Comparison of ENCODE assay signal across 12 cellular contexts in the genomic region with DNA sequence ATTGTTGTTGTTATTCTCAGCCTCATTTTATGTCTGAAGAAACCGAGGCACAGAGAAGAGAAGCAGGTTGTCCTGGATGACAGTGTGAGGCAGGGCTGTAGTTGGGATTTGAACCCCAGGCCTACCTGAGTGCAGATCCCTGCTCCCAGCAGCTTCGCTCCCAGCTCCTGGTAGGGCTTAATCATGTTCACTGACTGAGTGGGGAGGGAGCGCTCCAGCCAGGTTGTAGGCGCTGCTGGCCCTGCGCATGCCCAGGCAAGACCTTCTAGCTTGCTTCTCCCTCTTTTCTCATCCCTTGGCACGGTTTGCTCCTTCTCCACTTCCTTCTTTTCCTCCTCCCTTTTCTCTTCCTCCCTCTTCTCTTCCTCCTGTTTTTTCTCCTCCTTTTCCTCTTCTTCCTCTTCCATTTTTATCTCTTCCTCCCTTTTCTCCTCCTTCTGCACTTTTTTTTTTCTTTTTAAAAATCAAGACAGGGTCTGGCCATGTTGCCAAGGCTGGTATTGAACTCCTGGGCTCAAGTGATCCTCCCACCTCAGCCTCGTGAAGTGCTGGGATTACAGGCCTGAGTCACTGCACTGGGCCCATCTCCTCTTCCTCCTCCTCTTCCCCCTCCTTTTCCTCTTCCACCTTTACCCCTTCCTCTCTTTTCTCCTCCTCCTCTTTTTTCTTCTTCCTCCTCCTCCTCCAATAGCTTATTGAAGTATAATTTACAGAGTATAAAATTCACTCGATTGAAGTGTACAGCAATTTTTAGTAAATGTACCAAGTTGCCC.
DNase-seq lines count a peak whose midpoint lies in the region; ATAC-seq and TF ChIP-seq lines count a peak whose summit lies in the region.
"Had no signal": no experiment of that assay in that cellular context is flagged by ENCODE, and none has a peak within 500 bp of the region (broad histone marks: within the 10 kb centered on the region; RNA-seq: fewer than 3 reads in every experiment).

No MANE protein-coding gene starts in this region.

- intact Hi-C loops in activated T-helper 2 cell treated with anti-CD3 and anti-CD28 coated beads, Interferon-gamma antibody, Interleukin-2, Interleukin-4, amounts not matched to agents 10 μg/mL and 5 μg/mL and 100 μg/mL, durations not matched to agents 14 hours and 24 hours and 36 hours (cut with micrococcal nuclease): loop anchor here (2.0 kb wide), 2 partner anchors 15 to 49 kb away; no protein-coding TSS in a partner anchor
- intact Hi-C loops in tibial artery (cut with DNase I; ENCODE audit: low total_unique reads): no loop called here

- H3K4me3 ChIP-seq in tibial artery: no peak overlapping the region
- H3K4me3 ChIP-seq: esophagus muscularis mucosa, PC-9 had no signal

- no peak overlapping the region for H3K27ac ChIP-seq in foreskin keratinocyte
- H3K27ac ChIP-seq in tibial artery: peak overlapping the region; percentile 18 to 34
- H3K27ac ChIP-seq: esophagus muscularis mucosa, PC-9 had no signal

- no peaks in the 10 kb centered on the region for H3K9me3 Mint-ChIP-seq in activated naive CD4-positive, alpha-beta T cell treated with anti-CD3 and anti-CD28 coated beads, Interleukin-2, amount 50 U/mL, for 24 hours
- no peaks in the 10 kb centered on the region for H3K9me3 Mint-ChIP-seq in activated T-helper 2 cell treated with anti-CD3 and anti-CD28 coated beads, Interferon-gamma antibody, Interleukin-2, Interleukin-4, amounts not matched to agents 10 μg/mL and 5 μg/mL and 100 μg/mL, durations not matched to agents 14 hours and 24 hours and 36 hours
- H3K9me3 Mint-ChIP-seq: memory B cell had no signal

- no peaks in the 10 kb centered on the region for H3K9me3 ChIP-seq in tibial artery
- H3K9me3 ChIP-seq: esophagus muscularis mucosa had no signal

- ATAC-seq in foreskin keratinocyte (peak; percentile 56), GM19023 (IDR thresholded peaks at IDR 0.05; ENCODE audit: unreplicated experiment) (no peak)

- no peaks in the 10 kb centered on the region for H3K27me3 Mint-ChIP-seq in activated naive CD4-positive, alpha-beta T cell treated with anti-CD3 and anti-CD28 coated beads, Interleukin-2, amount 50 U/mL, for 24 hours
- H3K27me3 Mint-ChIP-seq in activated T-helper 2 cell treated with anti-CD3 and anti-CD28 coated beads, Interferon-gamma antibody, Interleukin-2, Interleukin-4, amounts not matched to agents 10 μg/mL and 5 μg/mL and 100 μg/mL, durations not matched to agents 14 hours and 24 hours and 36 hours (ENCODE audit: low read depth): no peaks in the 10 kb centered on the region

- H3K36me3 ChIP-seq in tibial artery: no peaks in the 10 kb centered on the region

- TF ChIP-seq CTCF in foreskin keratinocyte (conservative IDR thresholded peaks at IDR 0.05): no peak
- no peak for TF ChIP-seq CTCF in tibial artery (IDR thresholded peaks at IDR 0.05)

- H3K27ac Mint-ChIP-seq in activated naive CD4-positive, alpha-beta T cell treated with anti-CD3 and anti-CD28 coated beads, Interleukin-2, amount 50 U/mL, for 24 hours: peak overlapping the region; percentile 93
- H3K27ac Mint-ChIP-seq in activated T-helper 2 cell treated with anti-CD3 and anti-CD28 coated beads, Interferon-gamma antibody, Interleukin-2, Interleukin-4, amounts not matched to agents 10 μg/mL and 5 μg/mL and 100 μg/mL, durations not matched to agents 14 hours and 24 hours and 36 hours: peak overlapping the region; percentile 87
- H3K27ac Mint-ChIP-seq: memory B cell had no signal

- H3K36me3 Mint-ChIP-seq in activated naive CD4-positive, alpha-beta T cell treated with anti-CD3 and anti-CD28 coated beads, Interleukin-2, amount 50 U/mL, for 24 hours: no peaks in the 10 kb centered on the region
- no peaks in the 10 kb centered on the region for H3K36me3 Mint-ChIP-seq in activated T-helper 2 cell treated with anti-CD3 and anti-CD28 coated beads, Interferon-gamma antibody, Interleukin-2, Interleukin-4, amounts not matched to agents 10 μg/mL and 5 μg/mL and 100 μg/mL, durations not matched to agents 14 hours and 24 hours and 36 hours (ENCODE audit: low read depth)
- H3K36me3 Mint-ChIP-seq: memory B cell had no signal

- H3K27me3 ChIP-seq in foreskin keratinocyte (no peaks in the 10 kb centered on the region), tibial artery (no peaks in the 10 kb centered on the region)
- H3K27me3 ChIP-seq: esophagus muscularis mucosa had no signal

- peak overlapping the region; percentile 76 for H3K4me3 Mint-ChIP-seq in activated naive CD4-positive, alpha-beta T cell treated with anti-CD3 and anti-CD28 coated beads, Interleukin-2, amount 50 U/mL, for 24 hours
- H3K4me3 Mint-ChIP-seq in activated T-helper 2 cell treated with anti-CD3 and anti-CD28 coated beads, Interferon-gamma antibody, Interleukin-2, Interleukin-4, amounts not matched to agents 10 μg/mL and 5 μg/mL and 100 μg/mL, durations not matched to agents 14 hours and 24 hours and 36 hours (ENCODE audit: low read depth): peak overlapping the region; percentile 9
- H3K4me3 Mint-ChIP-seq: memory B cell had no signal

- DNase-seq in activated naive CD4-positive, alpha-beta T cell treated with anti-CD3 and anti-CD28 coated beads, Interleukin-2, amount 50 U/mL, for 16 hours: no peak
- DNase-seq in activated T-helper 2 cell treated with anti-CD3 and anti-CD28 coated beads, Interferon-gamma antibody, Interleukin-2, Interleukin-4, amounts not matched to agents 10 μg/mL and 5 μg/mL and 100 μg/mL, durations not matched to agents 14 hours and 24 hours and 36 hours (ENCODE audit: low spot score): no peak
- DNase-seq in foreskin keratinocyte: peak; percentile 26 to 63
- DNase-seq in tibial artery: no peak
- DNase-seq in OCI-M2 (lab: John Stamatoyannopoulos, UW; ENCODE audit: unreplicated experiment): no peak
- DNase-seq in A172 (ENCODE audit: low spot score): no peak
- DNase-seq: NCI-H226, PC-9 had no signal

- H3K4me1 ChIP-seq in foreskin keratinocyte (peaks cover 4% of the 10 kb centered on the region), tibial artery (peaks cover 0 to 39% (median 6%) of the 10 kb centered on the region in 4 donors)

- peaks cover 62% of the 10 kb centered on the region for H3K4me1 Mint-ChIP-seq in activated naive CD4-positive, alpha-beta T cell treated with anti-CD3 and anti-CD28 coated beads, Interleukin-2, amount 50 U/mL, for 24 hours
- peaks cover 43% of the 10 kb centered on the region for H3K4me1 Mint-ChIP-seq in activated T-helper 2 cell treated with anti-CD3 and anti-CD28 coated beads, Interferon-gamma antibody, Interleukin-2, Interleukin-4, amounts not matched to agents 10 μg/mL and 5 μg/mL and 100 μg/mL, durations not matched to agents 14 hours and 24 hours and 36 hours (ENCODE audit: low read depth)

Comparison
In these comparisons a context has a peak if more than half of its experiments do, and no peak if none do; other contexts are left out.
1. DNase-seq: peak in foreskin keratinocyte (2 of 2); none in activated naive CD4-positive, alpha-beta T cell treated with anti-CD3 and anti-CD28 coated beads, Interleukin-2, amount 50 U/mL, for 16 hours (single experiment), activated T-helper 2 cell treated with anti-CD3 and anti-CD28 coated beads, Interferon-gamma antibody, Interleukin-2, Interleukin-4, amounts not matched to agents 10 μg/mL and 5 μg/mL and 100 μg/mL, durations not matched to agents 14 hours and 24 hours and 36 hours (single experiment), tibial artery (0 of 2), OCI-M2 (single experiment) and A172 (single experiment).